1 cellular context compared by ENCODE assay signal in genomic region chr4:1035510-1035909, GRCh38.
TF ChIP-seq lines count a peak whose summit lies in the region.

No MANE protein-coding gene starts in this region.

TF ChIP-seq in HepG2, 621 proteins besides CTCF, POLR2A, EP300 and RAD21 (continued from another document):
- TF ChIP-seq ZSCAN5A (CRISPR knock-in tag; IDR thresholded peaks at IDR 0.05; ENCODE audit: borderline replicate concordance) (no peak), HIC2 (CRISPR knock-in tag; IDR thresholded peaks at IDR 0.05; ENCODE audit: low read depth) (peak; percentile 67; the same call in 1 of the 2 replicates), FOXA1 (IDR thresholded peaks at IDR 0.05) (no peak), FOXA1 (CRISPR knock-in tag; IDR thresholded peaks at IDR 0.05) (no peak), PAXIP1 (CRISPR knock-in tag; conservative IDR thresholded peaks at IDR 0.05) (no peak), IKZF4 (CRISPR knock-in tag; IDR thresholded peaks at IDR 0.05; ENCODE audit: borderline replicate concordance, low read depth, not compliant biosample characterization) (no peak), KDM6A (CRISPR knock-in tag; IDR thresholded peaks at IDR 0.05; ENCODE audit: low read depth) (no peak), HOXA3 (CRISPR knock-in tag; IDR thresholded peaks at IDR 0.05) (0 out of 2 replicates have a peak, but pooled peaks have one; percentile 23), ZNF331 (CRISPR knock-in tag; IDR thresholded peaks at IDR 0.05) (peak; percentile 66; the same call in 1 of the 2 replicates), ZNF891 (CRISPR knock-in tag; IDR thresholded peaks at IDR 0.05) (no peak), ZNF557 (CRISPR knock-in tag; IDR thresholded peaks at IDR 0.05) (no peak), GABPB1 (CRISPR knock-in tag; IDR thresholded peaks at IDR 0.05) (peak; percentile 56; the same call in 1 of the 2 replicates), ZNF274 (CRISPR knock-in tag; IDR thresholded peaks at IDR 0.05) (no peak), NFIB (CRISPR knock-in tag; IDR thresholded peaks at IDR 0.05; ENCODE audit: borderline replicate concordance) (no peak)
- TF ChIP-seq, protein P1, sequence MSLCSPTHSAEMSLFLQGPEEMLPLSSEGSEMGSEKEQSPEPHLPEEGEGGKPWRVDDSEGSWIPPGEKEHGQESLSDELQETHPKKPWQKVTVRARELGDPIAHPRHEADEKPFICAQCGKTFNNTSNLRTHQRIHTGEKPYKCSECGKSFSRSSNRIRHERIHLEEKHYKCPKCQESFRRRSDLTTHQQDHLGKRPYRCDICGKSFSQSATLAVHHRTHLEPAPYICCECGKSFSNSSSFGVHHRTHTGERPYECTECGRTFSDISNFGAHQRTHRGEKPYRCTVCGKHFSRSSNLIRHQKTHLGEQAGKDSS (CRISPR knock-in tag; IDR thresholded peaks at IDR 0.05; ENCODE audit: borderline replicate concordance, low read depth): 0 out of 2 replicates have a peak, but pooled peaks have one; percentile 19
- TF ChIP-seq, protein P2, sequence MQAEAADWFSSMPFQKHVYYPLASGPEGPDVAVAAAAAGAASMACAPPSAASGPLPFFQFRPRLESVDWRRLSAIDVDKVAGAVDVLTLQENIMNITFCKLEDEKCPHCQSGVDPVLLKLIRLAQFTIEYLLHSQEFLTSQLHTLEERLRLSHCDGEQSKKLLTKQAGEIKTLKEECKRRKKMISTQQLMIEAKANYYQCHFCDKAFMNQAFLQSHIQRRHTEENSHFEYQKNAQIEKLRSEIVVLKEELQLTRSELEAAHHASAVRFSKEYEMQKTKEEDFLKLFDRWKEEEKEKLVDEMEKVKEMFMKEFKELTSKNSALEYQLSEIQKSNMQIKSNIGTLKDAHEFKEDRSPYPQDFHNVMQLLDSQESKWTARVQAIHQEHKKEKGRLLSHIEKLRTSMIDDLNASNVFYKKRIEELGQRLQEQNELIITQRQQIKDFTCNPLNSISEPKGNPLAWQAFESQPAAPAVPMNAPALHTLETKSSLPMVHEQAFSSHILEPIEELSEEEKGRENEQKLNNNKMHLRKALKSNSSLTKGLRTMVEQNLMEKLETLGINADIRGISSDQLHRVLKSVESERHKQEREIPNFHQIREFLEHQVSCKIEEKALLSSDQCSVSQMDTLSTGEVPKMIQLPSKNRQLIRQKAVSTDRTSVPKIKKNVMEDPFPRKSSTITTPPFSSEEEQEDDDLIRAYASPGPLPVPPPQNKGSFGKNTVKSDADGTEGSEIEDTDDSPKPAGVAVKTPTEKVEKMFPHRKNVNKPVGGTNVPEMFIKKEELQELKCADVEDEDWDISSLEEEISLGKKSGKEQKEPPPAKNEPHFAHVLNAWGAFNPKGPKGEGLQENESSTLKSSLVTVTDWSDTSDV (CRISPR knock-in tag; IDR thresholded peaks at IDR 0.05): no peak
TF ChIP-seq in HepG2: peak in this region for 33.
